ENCODE assay signal across 27 cellular contexts in the genomic region with DNA sequence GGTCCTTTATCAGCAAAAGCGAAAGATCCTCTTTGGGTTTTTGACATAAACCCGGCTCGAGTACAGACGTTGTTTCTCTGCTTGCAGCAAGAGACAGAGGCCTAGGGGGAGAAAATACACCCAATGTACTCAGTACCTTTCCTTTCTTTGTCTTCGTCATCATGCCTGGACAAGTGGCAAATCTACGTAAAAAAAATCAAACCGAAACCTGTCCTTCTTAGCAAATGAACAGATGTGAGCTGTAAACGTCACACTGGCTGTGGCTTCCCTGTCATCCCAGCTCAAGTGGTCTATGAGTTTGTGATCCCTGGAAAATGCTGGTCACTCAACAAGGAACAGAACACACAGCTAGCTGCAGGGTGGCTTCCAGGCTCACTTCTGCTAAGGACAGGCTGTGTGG. TPM values are rescaled to one million over a fixed set of nuclear protein-coding genes. Genes with fewer than 3 reads are reported as not detected.
DNase-seq lines count a peak whose midpoint lies in the region; ATAC-seq and TF ChIP-seq lines count a peak whose summit lies in the region.
"Had no signal": no experiment of that assay in that cellular context is flagged by ENCODE, and none has a peak within 500 bp of the region (broad histone marks: within the 10 kb centered on the region; RNA-seq: fewer than 3 reads in every experiment).

No MANE protein-coding gene starts in this region.

- no peaks in the 10 kb centered on the region for H3K36me3 ChIP-seq in cardiac muscle cell
- peaks cover 0 to 51% (median 0%) of the 10 kb centered on the region in 9 donors for H3K36me3 ChIP-seq in heart right ventricle
- H3K36me3 ChIP-seq in WERI-Rb-1: 0 out of 2 replicates have a peak, but pooled peaks cover 4% of the 10 kb centered on the region
- no peaks in the 10 kb centered on the region for H3K36me3 ChIP-seq in vagina
- peaks cover 4% of the 10 kb centered on the region for H3K36me3 ChIP-seq in upper lobe of right lung

- 88 to 91% methylated on average over 8 of the region's 8 CpGs for WGBS in heart right ventricle, 2 donors

- no peak for TF ChIP-seq POLR2A in vagina (IDR thresholded peaks at IDR 0.05)

- H3K27ac ChIP-seq in cardiac muscle cell (peak overlapping the region; percentile 38), heart right ventricle (no peak overlapping the region), WERI-Rb-1 (peak overlapping the region; percentile 61), vagina (peak overlapping the region; percentile 18), upper lobe of right lung (no peak overlapping the region)
- H3K27ac ChIP-seq: HL-60, SJSA1, VCaP had no signal

- H3K4me1 ChIP-seq in cardiac muscle cell (ENCODE audit: low read depth): peaks cover 7% of the 10 kb centered on the region
- peaks cover 0 to 9% (median 0%) of the 10 kb centered on the region in 9 donors for H3K4me1 ChIP-seq in heart right ventricle
- H3K4me1 ChIP-seq in vagina: no peaks in the 10 kb centered on the region
- no peaks in the 10 kb centered on the region for H3K4me1 ChIP-seq in upper lobe of right lung
- H3K4me1 ChIP-seq: SJSA1 had no signal

- TF ChIP-seq CTCF in cardiac muscle cell (IDR thresholded peaks at IDR 0.05; ENCODE audit: low read depth, low read length) (no peak), heart right ventricle (IDR thresholded peaks at IDR 0.05) (no peak), WERI-Rb-1 (IDR thresholded peaks at IDR 0.05; ENCODE audit: low read depth, low read length) (no peak), vagina (IDR thresholded peaks at IDR 0.05) (no peak), upper lobe of right lung (IDR thresholded peaks at IDR 0.05) (no peak)

- peaks cover 4% of the 10 kb centered on the region for H3K36me3 Mint-ChIP-seq in memory B cell
- H3K36me3 Mint-ChIP-seq: activated naive CD4-positive, alpha-beta T cell treated with anti-CD3 and anti-CD28 coated beads, Interleukin-2, amount 10 ng/mL, durations not matched to agents 7 days and 5 days; natural killer cell treated with Interleukin-12 subunit alpha and Interleukin-12 subunit beta and Interleukin-15 and Interleukin-18, amount 100 ng/mL, for 72 hours had no signal

- ATAC-seq in heart right ventricle: no peak
- no peak for ATAC-seq in memory B cell (ENCODE audit: low read depth)
- ATAC-seq in GM18520 (IDR thresholded peaks at IDR 0.05; ENCODE audit: unreplicated experiment): no peak
- ATAC-seq in HG03175 (IDR thresholded peaks at IDR 0.05; ENCODE audit: unreplicated experiment): no peak
- no peak for ATAC-seq in upper lobe of right lung
- ATAC-seq: left colon; natural killer cell treated with Interleukin-12 subunit alpha and Interleukin-12 subunit beta and Interleukin-15 and Interleukin-18, amount 100 ng/mL, for 72 hours had no signal

- H3K27me3 ChIP-seq in cardiac muscle cell (no peaks in the 10 kb centered on the region), heart right ventricle (no peaks in the 10 kb centered on the region), WERI-Rb-1 (ENCODE audit: insufficient read depth, low read depth, severe bottlenecking) (no peaks in the 10 kb centered on the region), vagina (no peaks in the 10 kb centered on the region), upper lobe of right lung (no peaks in the 10 kb centered on the region)
- H3K27me3 ChIP-seq: SJSA1 had no signal

- H3K9me3 ChIP-seq in cardiac muscle cell (ENCODE audit: low read depth) (no peaks in the 10 kb centered on the region), heart right ventricle (no peaks in the 10 kb centered on the region), WERI-Rb-1 (ENCODE audit: severe bottlenecking) (no peaks in the 10 kb centered on the region), vagina (no peaks in the 10 kb centered on the region), upper lobe of right lung (no peaks in the 10 kb centered on the region)
- H3K9me3 ChIP-seq: SJSA1 had no signal

- no peak overlapping the region for H3K4me3 Mint-ChIP-seq in memory B cell
- H3K4me3 Mint-ChIP-seq: activated CD4-positive, alpha-beta memory T cell treated with anti-CD3 and anti-CD28 coated beads for 36 hours; activated naive CD4-positive, alpha-beta T cell treated with anti-CD3 and anti-CD28 coated beads, Interleukin-2, amount 10 ng/mL, durations not matched to agents 7 days and 5 days; HFFc6; natural killer cell treated with Interleukin-12 subunit alpha and Interleukin-12 subunit beta and Interleukin-15 and Interleukin-18, amount 100 ng/mL, for 72 hours; T-helper 1 cell treated with Interleukin-12 subunit alpha and Interleukin-12 subunit beta and Interleukin-4 antibody, amounts not matched to agents 30 μg/mL and 1 μg/mL, for 36 hours had no signal

- no peaks in the 10 kb centered on the region for H3K9me3 Mint-ChIP-seq in memory B cell
- H3K9me3 Mint-ChIP-seq: activated CD4-positive, alpha-beta memory T cell treated with anti-CD3 and anti-CD28 coated beads for 36 hours; activated naive CD4-positive, alpha-beta T cell treated with anti-CD3 and anti-CD28 coated beads, Interleukin-2, amount 10 ng/mL, durations not matched to agents 7 days and 5 days; HFFc6; natural killer cell treated with Interleukin-12 subunit alpha and Interleukin-12 subunit beta and Interleukin-15 and Interleukin-18, amount 100 ng/mL, for 72 hours; T-helper 1 cell treated with Interleukin-12 subunit alpha and Interleukin-12 subunit beta and Interleukin-4 antibody, amounts not matched to agents 30 μg/mL and 1 μg/mL, for 36 hours had no signal

- H3K4me3 ChIP-seq in cardiac muscle cell (no peak overlapping the region), heart right ventricle (no peak overlapping the region), WERI-Rb-1 (ENCODE audit: low read depth, low read length) (no peak overlapping the region), vagina (no peak overlapping the region), upper lobe of right lung (no peak overlapping the region)
- H3K4me3 ChIP-seq: SJSA1 had no signal

- H3K27ac Mint-ChIP-seq in memory B cell: peak overlapping the region; percentile 88
- H3K27ac Mint-ChIP-seq: activated CD4-positive, alpha-beta memory T cell treated with anti-CD3 and anti-CD28 coated beads for 36 hours; activated naive CD4-positive, alpha-beta T cell treated with anti-CD3 and anti-CD28 coated beads, Interleukin-2, amount 10 ng/mL, durations not matched to agents 7 days and 5 days; HFFc6; natural killer cell treated with Interleukin-12 subunit alpha and Interleukin-12 subunit beta and Interleukin-15 and Interleukin-18, amount 100 ng/mL, for 72 hours; T-helper 1 cell treated with Interleukin-12 subunit alpha and Interleukin-12 subunit beta and Interleukin-4 antibody, amounts not matched to agents 30 μg/mL and 1 μg/mL, for 36 hours had no signal

- peaks cover 16% of the 10 kb centered on the region for H3K4me1 Mint-ChIP-seq in memory B cell
- H3K4me1 Mint-ChIP-seq: activated naive CD4-positive, alpha-beta T cell treated with anti-CD3 and anti-CD28 coated beads, Interleukin-2, amount 10 ng/mL, durations not matched to agents 7 days and 5 days had no signal

- H3K27me3 Mint-ChIP-seq in memory B cell: no peaks in the 10 kb centered on the region
- H3K27me3 Mint-ChIP-seq: activated CD4-positive, alpha-beta memory T cell treated with anti-CD3 and anti-CD28 coated beads for 36 hours; activated naive CD4-positive, alpha-beta T cell treated with anti-CD3 and anti-CD28 coated beads, Interleukin-2, amount 10 ng/mL, durations not matched to agents 7 days and 5 days had no signal

- intact Hi-C loops in heart right ventricle (cut with DNase I) (no loop called here), vagina (cut with DNase I) (no loop called here), upper lobe of right lung (cut with DNase I) (no loop called here)

- DNase-seq in cardiac muscle cell (ENCODE audit: low read depth in 1 of 2, low spot score in 1 of 2): no peak
- no peak for DNase-seq in heart right ventricle
- DNase-seq in WERI-Rb-1: no peak
- no peak for DNase-seq in memory B cell (ENCODE audit: low spot score in 2 of 2)
- DNase-seq in vagina (ENCODE audit: extremely low spot score in 2 of 2): no peak
- no peak for DNase-seq in upper lobe of right lung
- DNase-seq: 8988T; activated naive CD4-positive, alpha-beta T cell treated with anti-CD3 and anti-CD28 coated beads, Interleukin-2, amount 10 ng/mL, durations not matched to agents 7 days and 5 days; activated T-cell treated with anti-CD3 and anti-CD28 coated beads for 4 hours; aorta; cerebellar nuclear complex; COR-L47; effector CD4-positive, alpha-beta T cell; HFFc6; left colon; NCI-H748 treated with DMSO at 0.1 percent for 48 hours; stimulated activated CD4-positive, alpha-beta T cell treated with anti-CD3 and anti-CD28 coated beads, Interleukin-2, amount 100 ng/mL, for 24 hours had no signal

RNA-seq across cellular contexts. Expression of a gene that starts 39.9 kb away (rescaled TPM):
- total RNA-seq in cardiac muscle cell (5.7 and 10.7 TPM in 2 replicates), heart right ventricle (1 to 10 TPM; 2.7 to 6.6 (median 4.5) TPM), vagina (4.2 TPM), upper lobe of right lung (8.6 TPM)
- polyA plus RNA-seq in cardiac muscle cell (9.9 and 17.7 TPM in 2 replicates), heart right ventricle (1 to 10 TPM; 3.3 to 5.7 TPM)

RNA-seq across cellular contexts. Expression of a gene that starts 41.9 kb away (rescaled TPM):
- total RNA-seq in cardiac muscle cell: 29.9 and 32.2 TPM in 2 replicates
- polyA plus RNA-seq in cardiac muscle cell: 19.0 and 23.7 TPM in 2 replicates
- 10 to 100 TPM; 21.5 to 44.9 (median 27.2) TPM for total RNA-seq in heart right ventricle
- 1 to 10 TPM; 5.3 to 9.8 TPM for polyA plus RNA-seq in heart right ventricle
- total RNA-seq in vagina: 21.1 TPM
- 37.8 TPM for total RNA-seq in upper lobe of right lung

RNA-seq across cellular contexts. Expression of a gene that starts 54.6 kb away (rescaled TPM):
- 0.54 TPM in 1 of 2 replicates, not detected in the other for total RNA-seq in cardiac muscle cell
- not detected in 2 replicates for polyA plus RNA-seq in cardiac muscle cell
- total RNA-seq in heart right ventricle: not detected
- polyA plus RNA-seq in heart right ventricle: under 1 TPM in 1 of 2 donors, not detected in 1; 0.03 TPM
- total RNA-seq in vagina: 58.7 TPM
- total RNA-seq in upper lobe of right lung: 0.55 TPM
- total RNA-seq: activated CD4-positive, alpha-beta memory T cell treated with anti-CD3 and anti-CD28 coated beads for 36 hours; aorta; fibroblast of lung; HFFc6; M059J; natural killer cell treated with Interleukin-12 subunit alpha and Interleukin-12 subunit beta and Interleukin-15 and Interleukin-18, amount 100 ng/mL, for 72 hours; SJSA1 had no signal

Comparison
In these comparisons a context has a peak if more than half of its experiments do, and no peak if none do; other contexts are left out.
1. H3K27ac ChIP-seq: peak in cardiac muscle cell (single experiment), WERI-Rb-1 (single experiment) and vagina (single experiment); none in heart right ventricle (0 of 10) and upper lobe of right lung (single experiment).
2. RNA of a gene that starts 54.6 kb away (total RNA-seq): 58.7 TPM in vagina (single experiment); 0.55 TPM in upper lobe of right lung (single experiment), 0.54 TPM in cardiac muscle cell and not detected in heart right ventricle; every median in the first group is over 10 times any median in the second.